Comparison of ENCODE assay signal across 1 cellular context in the genomic region with DNA sequence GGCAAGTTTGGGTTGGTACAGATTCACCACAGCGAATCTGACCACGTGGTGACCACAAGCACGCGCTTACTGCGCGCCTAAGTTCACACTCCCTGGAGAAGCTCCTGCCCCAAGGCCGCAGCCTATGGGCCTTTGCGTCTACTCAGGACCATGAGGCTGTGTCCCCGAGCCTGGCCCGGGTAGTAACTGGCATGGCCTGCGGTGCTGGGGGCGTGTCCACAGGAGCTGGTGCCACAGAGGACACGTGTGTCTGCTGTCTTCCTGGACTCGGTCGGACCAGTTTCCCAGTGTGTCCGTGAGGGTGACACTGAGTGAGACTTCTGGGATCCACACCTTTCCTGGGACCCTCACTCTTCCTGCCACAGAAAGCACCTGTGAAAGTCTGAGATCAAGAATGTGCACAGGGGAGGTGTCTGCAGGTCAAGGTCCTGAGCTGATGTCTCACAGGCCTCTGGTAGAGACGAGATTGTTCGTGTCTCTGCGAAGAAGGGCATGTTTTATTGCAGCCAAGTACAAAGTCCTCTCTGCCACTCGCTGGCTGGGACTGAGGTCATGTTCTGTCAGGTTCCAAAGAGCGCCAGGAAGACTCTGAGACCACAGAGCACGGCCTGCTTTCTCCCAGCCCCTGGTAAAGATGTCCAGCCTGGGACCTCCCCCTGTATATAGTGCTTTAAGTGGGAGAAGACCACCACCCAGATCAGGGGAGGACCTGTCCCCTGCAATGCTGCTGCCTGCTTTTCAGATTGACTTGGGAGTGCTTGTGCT.
A peak's percentile ranks its signal among the peaks of the same experiment; 100 is the strongest.
TF ChIP-seq lines count a peak whose summit lies in the region.

No MANE protein-coding gene starts in this region.

TF ChIP-seq in HepG2, 621 proteins besides CTCF, POLR2A, EP300 and RAD21 (continued from another document and continues in another):
- TF ChIP-seq SMC3 (IDR thresholded peaks at IDR 0.05; ENCODE audit: low read length) (no peak), CEBPB (IDR thresholded peaks at IDR 0.05; ENCODE audit: borderline replicate concordance, low read depth, low read length) (peak; percentile 12; the same call in 1 of the 2 replicates), ZNF7 (CRISPR knock-in tag; IDR thresholded peaks at IDR 0.05) (no peak), EEA1 (CRISPR knock-in tag; IDR thresholded peaks at IDR 0.05; ENCODE audit: borderline replicate concordance) (no peak), SALL1 (CRISPR knock-in tag; IDR thresholded peaks at IDR 0.05) (peak; percentile 90), IRF2 (CRISPR knock-in tag; IDR thresholded peaks at IDR 0.05) (peak; percentile 57), ZNF788 (CRISPR knock-in tag; IDR thresholded peaks at IDR 0.05; ENCODE audit: borderline replicate concordance) (peak; percentile 83; the same call in 1 of the 2 replicates), ZBTB42 (CRISPR knock-in tag; IDR thresholded peaks at IDR 0.05) (no peak), ZBTB7B (CRISPR knock-in tag; IDR thresholded peaks at IDR 0.05) (peak; percentile 51), ZSCAN30 (CRISPR knock-in tag; IDR thresholded peaks at IDR 0.05) (no peak), ZMAT3 (CRISPR knock-in tag; conservative IDR thresholded peaks at IDR 0.05) (peak; percentile 26; the same call in 1 of the 2 replicates), ATRX (CRISPR knock-in tag; IDR thresholded peaks at IDR 0.05; ENCODE audit: borderline replicate concordance) (no peak), TAF15 (IDR thresholded peaks at IDR 0.05; ENCODE audit: low read depth, low read length, poor library complexity, severe bottlenecking) (no peak), YEATS4 (CRISPR knock-in tag; IDR thresholded peaks at IDR 0.05; ENCODE audit: borderline replicate concordance) (peak; percentile 73; the same call in 1 of the 2 replicates), BCL6 (CRISPR knock-in tag; IDR thresholded peaks at IDR 0.05) (peak; percentile 64), IKZF4 (CRISPR knock-in tag; IDR thresholded peaks at IDR 0.05; ENCODE audit: borderline replicate concordance, low read depth, not compliant biosample characterization) (peak; percentile 31), TAF1 (CRISPR knock-in tag; IDR thresholded peaks at IDR 0.05) (peak; percentile 45; the same call in 1 of the 2 replicates), RFX3 (CRISPR knock-in tag; IDR thresholded peaks at IDR 0.05) (no peak), MATR3 (CRISPR knock-in tag; IDR thresholded peaks at IDR 0.05) (no peak), ZNF607 (CRISPR knock-in tag; IDR thresholded peaks at IDR 0.05; ENCODE audit: borderline replicate concordance) (no peak), PCBP1 (IDR thresholded peaks at IDR 0.05; ENCODE audit: borderline replicate concordance, low read depth, low read length) (no peak), AGO1 (IDR thresholded peaks at IDR 0.05; ENCODE audit: low read depth, low read length, poor library complexity, severe bottlenecking) (peak; percentile 42), ZNF160 (CRISPR knock-in tag; IDR thresholded peaks at IDR 0.05) (0 out of 2 replicates have a peak, but pooled peaks have one; percentile 24), TMF1 (CRISPR knock-in tag; IDR thresholded peaks at IDR 0.05; ENCODE audit: low read depth) (no peak), ZNF317 (CRISPR knock-in tag; IDR thresholded peaks at IDR 0.05) (peak; percentile 55), NKX3-1 (CRISPR knock-in tag; IDR thresholded peaks at IDR 0.05) (no peak), ZNF33A (CRISPR knock-in tag; IDR thresholded peaks at IDR 0.05; ENCODE audit: borderline replicate concordance) (no peak), ZNF282 (IDR thresholded peaks at IDR 0.05; ENCODE audit: partially characterized antibody) (no peak), CEBPG (CRISPR knock-in tag; IDR thresholded peaks at IDR 0.05) (peak; percentile 50; the same call in 1 of the 2 replicates), ZNF20 (CRISPR knock-in tag; IDR thresholded peaks at IDR 0.05) (no peak), ZNF10 (CRISPR knock-in tag; IDR thresholded peaks at IDR 0.05; ENCODE audit: borderline replicate concordance, low read depth) (no peak), SSRP1 (CRISPR knock-in tag; IDR thresholded peaks at IDR 0.05) (0 out of 2 replicates have a peak, but pooled peaks have one; percentile 78), NR2F1 (CRISPR knock-in tag; IDR thresholded peaks at IDR 0.05) (peak; percentile 74 to 76), TBP (CRISPR knock-in tag; IDR thresholded peaks at IDR 0.05) (no peak), ZNF562 (CRISPR knock-in tag; IDR thresholded peaks at IDR 0.05; ENCODE audit: borderline replicate concordance) (no peak), MIER2 (CRISPR knock-in tag; IDR thresholded peaks at IDR 0.05) (no peak), PHF5A (CRISPR knock-in tag; IDR thresholded peaks at IDR 0.05; ENCODE audit: low read depth, unreplicated experiment) (peak; percentile 19), CENPT (CRISPR knock-in tag; IDR thresholded peaks at IDR 0.05; ENCODE audit: low read depth) (no peak), TARDBP (CRISPR knock-in tag; IDR thresholded peaks at IDR 0.05) (no peak), ZNF34 (CRISPR knock-in tag; IDR thresholded peaks at IDR 0.05; ENCODE audit: borderline replicate concordance) (no peak), ZNF605 (CRISPR knock-in tag; IDR thresholded peaks at IDR 0.05) (peak; percentile 79; the same call in 1 of the 2 replicates), HOXD1 (CRISPR knock-in tag; IDR thresholded peaks at IDR 0.05) (no peak), MLLT10 (CRISPR knock-in tag; IDR thresholded peaks at IDR 0.05) (no peak), ISL2 (CRISPR knock-in tag; IDR thresholded peaks at IDR 0.05) (no peak), ZNF883 (CRISPR knock-in tag; IDR thresholded peaks at IDR 0.05; ENCODE audit: not compliant biosample characterization) (peak; percentile 63), FOXP1 (IDR thresholded peaks at IDR 0.05) (no peak), FOXP1 (CRISPR knock-in tag; IDR thresholded peaks at IDR 0.05) (no peak), KLF11 (CRISPR knock-in tag; IDR thresholded peaks at IDR 0.05) (peak; percentile 53; the same call in 1 of the 2 replicates), ATF7-NPFF (CRISPR knock-in tag; IDR thresholded peaks at IDR 0.05; ENCODE audit: low read depth) (peak; percentile 24; the same call in 1 of the 2 replicates), ZMYM3 (CRISPR knock-in tag; IDR thresholded peaks at IDR 0.05) (peak; percentile 79; the same call in 1 of the 2 replicates), ATF1 (CRISPR knock-in tag; IDR thresholded peaks at IDR 0.05) (no peak), KDM3A (CRISPR knock-in tag; IDR thresholded peaks at IDR 0.05; ENCODE audit: low read depth) (0 out of 2 replicates have a peak, but pooled peaks have one; percentile 15), ZFP82 (CRISPR knock-in tag; IDR thresholded peaks at IDR 0.05; ENCODE audit: borderline replicate concordance) (no peak), ZNF33B (CRISPR knock-in tag; IDR thresholded peaks at IDR 0.05) (no peak), PLRG1 (conservative IDR thresholded peaks at IDR 0.05) (no peak), CREM (IDR thresholded peaks at IDR 0.05) (peak; percentile 42; the same call in 1 of the 2 replicates), CREM (CRISPR knock-in tag; IDR thresholded peaks at IDR 0.05) (no peak), NR2C2 (CRISPR knock-in tag; IDR thresholded peaks at IDR 0.05; ENCODE audit: borderline replicate concordance) (peak; percentile 81), U2AF1 (optimal IDR thresholded peaks at IDR 0.05; ENCODE audit: low read depth, low read length) (no peak), ZNF557 (CRISPR knock-in tag; IDR thresholded peaks at IDR 0.05) (no peak), ZNF446 (CRISPR knock-in tag; IDR thresholded peaks at IDR 0.05) (no peak), ZNF329 (CRISPR knock-in tag; IDR thresholded peaks at IDR 0.05; ENCODE audit: low read depth) (no peak), ZNF251 (CRISPR knock-in tag; IDR thresholded peaks at IDR 0.05) (no peak), HDAC2 (CRISPR knock-in tag; IDR thresholded peaks at IDR 0.05) (peak; percentile 80), NCOA2 (CRISPR knock-in tag; IDR thresholded peaks at IDR 0.05) (peak; percentile 59), HOXA3 (CRISPR knock-in tag; IDR thresholded peaks at IDR 0.05) (peak; percentile 88), ZNF724P (CRISPR knock-in tag; IDR thresholded peaks at IDR 0.05; ENCODE audit: borderline replicate concordance) (peak; percentile 76; the same call in 1 of the 2 replicates), THAP8 (CRISPR knock-in tag; IDR thresholded peaks at IDR 0.05; ENCODE audit: borderline replicate concordance) (no peak), ZNF589 (CRISPR knock-in tag; conservative IDR thresholded peaks at IDR 0.05) (0 out of 2 replicates have a peak, but pooled peaks have one; percentile 28), ZNF816 (CRISPR knock-in tag; IDR thresholded peaks at IDR 0.05; ENCODE audit: borderline replicate concordance) (no peak)
- TF ChIP-seq, protein P1, sequence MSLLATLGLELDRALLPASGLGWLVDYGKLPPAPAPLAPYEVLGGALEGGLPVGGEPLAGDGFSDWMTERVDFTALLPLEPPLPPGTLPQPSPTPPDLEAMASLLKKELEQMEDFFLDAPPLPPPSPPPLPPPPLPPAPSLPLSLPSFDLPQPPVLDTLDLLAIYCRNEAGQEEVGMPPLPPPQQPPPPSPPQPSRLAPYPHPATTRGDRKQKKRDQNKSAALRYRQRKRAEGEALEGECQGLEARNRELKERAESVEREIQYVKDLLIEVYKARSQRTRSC (CRISPR knock-in tag; IDR thresholded peaks at IDR 0.05; ENCODE audit: low read depth), result no peak
- TF ChIP-seq, protein P2, sequence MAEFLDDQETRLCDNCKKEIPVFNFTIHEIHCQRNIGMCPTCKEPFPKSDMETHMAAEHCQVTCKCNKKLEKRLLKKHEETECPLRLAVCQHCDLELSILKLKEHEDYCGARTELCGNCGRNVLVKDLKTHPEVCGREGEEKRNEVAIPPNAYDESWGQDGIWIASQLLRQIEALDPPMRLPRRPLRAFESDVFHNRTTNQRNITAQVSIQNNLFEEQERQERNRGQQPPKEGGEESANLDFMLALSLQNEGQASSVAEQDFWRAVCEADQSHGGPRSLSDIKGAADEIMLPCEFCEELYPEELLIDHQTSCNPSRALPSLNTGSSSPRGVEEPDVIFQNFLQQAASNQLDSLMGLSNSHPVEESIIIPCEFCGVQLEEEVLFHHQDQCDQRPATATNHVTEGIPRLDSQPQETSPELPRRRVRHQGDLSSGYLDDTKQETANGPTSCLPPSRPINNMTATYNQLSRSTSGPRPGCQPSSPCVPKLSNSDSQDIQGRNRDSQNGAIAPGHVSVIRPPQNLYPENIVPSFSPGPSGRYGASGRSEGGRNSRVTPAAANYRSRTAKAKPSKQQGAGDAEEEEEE (CRISPR knock-in tag; IDR thresholded peaks at IDR 0.05; ENCODE audit: borderline replicate concordance), result no peak
- TF ChIP-seq, protein P3, sequence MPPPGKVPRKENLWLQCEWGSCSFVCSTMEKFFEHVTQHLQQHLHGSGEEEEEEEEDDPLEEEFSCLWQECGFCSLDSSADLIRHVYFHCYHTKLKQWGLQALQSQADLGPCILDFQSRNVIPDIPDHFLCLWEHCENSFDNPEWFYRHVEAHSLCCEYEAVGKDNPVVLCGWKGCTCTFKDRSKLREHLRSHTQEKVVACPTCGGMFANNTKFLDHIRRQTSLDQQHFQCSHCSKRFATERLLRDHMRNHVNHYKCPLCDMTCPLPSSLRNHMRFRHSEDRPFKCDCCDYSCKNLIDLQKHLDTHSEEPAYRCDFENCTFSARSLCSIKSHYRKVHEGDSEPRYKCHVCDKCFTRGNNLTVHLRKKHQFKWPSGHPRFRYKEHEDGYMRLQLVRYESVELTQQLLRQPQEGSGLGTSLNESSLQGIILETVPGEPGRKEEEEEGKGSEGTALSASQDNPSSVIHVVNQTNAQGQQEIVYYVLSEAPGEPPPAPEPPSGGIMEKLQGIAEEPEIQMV (CRISPR knock-in tag; IDR thresholded peaks at IDR 0.05; ENCODE audit: low read depth), result no peak
- TF ChIP-seq, protein P4, sequence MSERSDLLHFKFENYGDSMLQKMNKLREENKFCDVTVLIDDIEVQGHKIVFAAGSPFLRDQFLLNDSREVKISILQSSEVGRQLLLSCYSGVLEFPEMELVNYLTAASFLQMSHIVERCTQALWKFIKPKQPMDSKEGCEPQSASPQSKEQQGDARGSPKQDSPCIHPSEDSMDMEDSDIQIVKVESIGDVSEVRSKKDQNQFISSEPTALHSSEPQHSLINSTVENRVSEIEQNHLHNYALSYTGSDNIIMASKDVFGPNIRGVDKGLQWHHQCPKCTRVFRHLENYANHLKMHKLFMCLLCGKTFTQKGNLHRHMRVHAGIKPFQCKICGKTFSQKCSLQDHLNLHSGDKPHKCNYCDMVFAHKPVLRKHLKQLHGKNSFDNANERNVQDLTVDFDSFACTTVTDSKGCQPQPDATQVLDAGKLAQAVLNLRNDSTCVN (CRISPR knock-in tag; IDR thresholded peaks at IDR 0.05; ENCODE audit: borderline replicate concordance), result 0 out of 2 replicates have a peak, but pooled peaks have one; percentile 52
- TF ChIP-seq, protein P5, sequence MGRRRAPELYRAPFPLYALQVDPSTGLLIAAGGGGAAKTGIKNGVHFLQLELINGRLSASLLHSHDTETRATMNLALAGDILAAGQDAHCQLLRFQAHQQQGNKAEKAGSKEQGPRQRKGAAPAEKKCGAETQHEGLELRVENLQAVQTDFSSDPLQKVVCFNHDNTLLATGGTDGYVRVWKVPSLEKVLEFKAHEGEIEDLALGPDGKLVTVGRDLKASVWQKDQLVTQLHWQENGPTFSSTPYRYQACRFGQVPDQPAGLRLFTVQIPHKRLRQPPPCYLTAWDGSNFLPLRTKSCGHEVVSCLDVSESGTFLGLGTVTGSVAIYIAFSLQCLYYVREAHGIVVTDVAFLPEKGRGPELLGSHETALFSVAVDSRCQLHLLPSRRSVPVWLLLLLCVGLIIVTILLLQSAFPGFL (CRISPR knock-in tag; IDR thresholded peaks at IDR 0.05), result 0 out of 2 replicates have a peak, but pooled peaks have one; percentile 51
- TF ChIP-seq, protein P6, sequence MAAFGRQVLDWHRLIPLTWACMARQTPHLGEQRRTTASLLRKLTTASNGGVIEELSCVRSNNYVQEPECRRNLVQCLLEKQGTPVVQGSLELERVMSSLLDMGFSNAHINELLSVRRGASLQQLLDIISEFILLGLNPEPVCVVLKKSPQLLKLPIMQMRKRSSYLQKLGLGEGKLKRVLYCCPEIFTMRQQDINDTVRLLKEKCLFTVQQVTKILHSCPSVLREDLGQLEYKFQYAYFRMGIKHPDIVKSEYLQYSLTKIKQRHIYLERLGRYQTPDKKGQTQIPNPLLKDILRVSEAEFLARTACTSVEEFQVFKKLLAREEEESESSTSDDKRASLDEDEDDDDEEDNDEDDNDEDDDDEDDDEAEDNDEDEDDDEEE (CRISPR knock-in tag; IDR thresholded peaks at IDR 0.05), result no peak
- TF ChIP-seq, protein P7, sequence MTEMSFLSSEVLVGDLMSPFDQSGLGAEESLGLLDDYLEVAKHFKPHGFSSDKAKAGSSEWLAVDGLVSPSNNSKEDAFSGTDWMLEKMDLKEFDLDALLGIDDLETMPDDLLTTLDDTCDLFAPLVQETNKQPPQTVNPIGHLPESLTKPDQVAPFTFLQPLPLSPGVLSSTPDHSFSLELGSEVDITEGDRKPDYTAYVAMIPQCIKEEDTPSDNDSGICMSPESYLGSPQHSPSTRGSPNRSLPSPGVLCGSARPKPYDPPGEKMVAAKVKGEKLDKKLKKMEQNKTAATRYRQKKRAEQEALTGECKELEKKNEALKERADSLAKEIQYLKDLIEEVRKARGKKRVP (CRISPR knock-in tag; IDR thresholded peaks at IDR 0.05), result no peak
